8 cellular contexts compared by ENCODE assay signal in genomic region chr1:25543106-25543424, GRCh38. TPM values are rescaled to one million over a fixed set of nuclear protein-coding genes. Genes with fewer than 3 reads are reported as not detected.
DNase-seq lines count a peak whose midpoint lies in the region; ATAC-seq and TF ChIP-seq lines count a peak whose summit lies in the region.

No MANE protein-coding gene starts in this region.

- H3K9me3 ChIP-seq in CD4-positive, CD25-positive, alpha-beta regulatory T cell (ENCODE audit: control insufficient read depth in 2 of 2, low read length in 2 of 2), result no peaks in the 10 kb centered on the region
- H3K9me3 ChIP-seq in OCI-LY7 (ENCODE audit: low read length) (no peaks in the 10 kb centered on the region), endodermal cell (ENCODE audit: control insufficient read depth, low read length) (no peaks in the 10 kb centered on the region), ovary (no peaks in the 10 kb centered on the region)

- intact Hi-C loops in OCI-LY7 (cut with micrococcal nuclease; ENCODE audit: unreplicated experiment), result no loop called here
- intact Hi-C loops in ovary (cut with DNase I), result loop anchor here in 1 of 4 donors (10.0 kb wide), 1 partner anchor 298 kb away; the partner anchor contains the start of gene RSRP1

- no peaks in the 10 kb centered on the region for H3K27me3 ChIP-seq in CD4-positive, CD25-positive, alpha-beta regulatory T cell (ENCODE audit: control insufficient read depth, insufficient read depth, low read length)
- H3K27me3 ChIP-seq in endodermal cell (ENCODE audit: control insufficient read depth, insufficient read depth, low read length, poor library complexity, severe bottlenecking) (no peaks in the 10 kb centered on the region), ovary (no peaks in the 10 kb centered on the region)

- TF ChIP-seq EP300 in ovary (IDR thresholded peaks at IDR 0.05), result no peak

- peaks cover 40% of the 10 kb centered on the region for H3K4me1 ChIP-seq in CD4-positive, CD25-positive, alpha-beta regulatory T cell (ENCODE audit: control insufficient read depth, insufficient read depth, low read length, poor library complexity, severe bottlenecking)
- H3K4me1 ChIP-seq in OCI-LY7 (ENCODE audit: insufficient read depth, low read length, poor library complexity, severe bottlenecking) (peaks cover 31% of the 10 kb centered on the region), endodermal cell (ENCODE audit: control insufficient read depth, insufficient read depth, low read length) (no peaks in the 10 kb centered on the region), ovary (ENCODE audit: insufficient read depth) (peaks cover 7% of the 10 kb centered on the region)

- peak overlapping the region; percentile 26 to 81 (median 76) for H3K27ac Mint-ChIP-seq in CD4-positive, CD25-positive, alpha-beta regulatory T cell
- H3K27ac Mint-ChIP-seq in endodermal cell, result no peak overlapping the region

- H3K4me1 Mint-ChIP-seq in CD4-positive, CD25-positive, alpha-beta regulatory T cell, result peaks cover 4 to 43% (median 20%) of the 10 kb centered on the region in 4 donors
- H3K4me1 Mint-ChIP-seq in endodermal cell, result peaks cover 5% of the 10 kb centered on the region

- 35 to 57% methylated on average over 1 to 7 of the region's 7 CpGs for WGBS in endodermal cell (ENCODE audit: insufficient coverage in 1 of 2, insufficient read length in 1 of 2), 2 experiments
- 19 to 32% (median 23%) methylated on average over 4 to 7 of the region's 7 CpGs for WGBS in ovary, 3 donors

- H3K79me2 ChIP-seq in OCI-LY7 (ENCODE audit: insufficient read depth, low read depth, low read length), result peaks cover 7% of the 10 kb centered on the region; the same call in 1 of the 2 replicates

- H2AFZ ChIP-seq in OCI-LY7 (ENCODE audit: low read length), result no peak overlapping the region

- POLR2A ChIA-PET in OCI-LY7 (lab: Charles Lee), result interaction anchor here (1.3 to 1.5 kb wide), 2 partner anchors 11 to 22 kb away, joined by 4 read pairs; no protein-coding TSS in a partner anchor

- H3K27me3 Mint-ChIP-seq in CD4-positive, CD25-positive, alpha-beta regulatory T cell, result no peaks in the 10 kb centered on the region
- H3K27me3 Mint-ChIP-seq in endodermal cell (ENCODE audit: insufficient read depth), result peaks cover 5% of the 10 kb centered on the region

- H3K4me2 ChIP-seq in OCI-LY7 (ENCODE audit: low read length), result peak overlapping the region; percentile 49; the same call in 1 of the 2 replicates

- peak overlapping the region; percentile 84 to 91 (median 86) for H3K4me3 Mint-ChIP-seq in CD4-positive, CD25-positive, alpha-beta regulatory T cell
- peak overlapping the region; percentile 62 for H3K4me3 Mint-ChIP-seq in endodermal cell

- H3K9me3 Mint-ChIP-seq in CD4-positive, CD25-positive, alpha-beta regulatory T cell, result peaks cover 0 to 2% (median 0%) of the 10 kb centered on the region in 7 donors
- no peaks in the 10 kb centered on the region for H3K9me3 Mint-ChIP-seq in endodermal cell

- TF ChIP-seq POLR2A in ovary (IDR thresholded peaks at IDR 0.05), result no peak

- no peaks in the 10 kb centered on the region for H4K20me1 ChIP-seq in OCI-LY7 (ENCODE audit: insufficient read depth, low read length)

- peak overlapping the region; percentile 51 for H3K27ac ChIP-seq in CD4-positive, CD25-positive, alpha-beta regulatory T cell (ENCODE audit: insufficient read depth, low read length, poor library complexity, severe bottlenecking)
- H3K27ac ChIP-seq in OCI-LY7 (ENCODE audit: low read depth, low read length, poor library complexity, severe bottlenecking), result no peak overlapping the region
- no peak overlapping the region for H3K27ac ChIP-seq in endodermal cell (ENCODE audit: low read depth, low read length)
- H3K27ac ChIP-seq in ovary, result peak overlapping the region; percentile 23 to 81

- no peak for ATAC-seq in CD4-positive, CD25-positive, alpha-beta regulatory T cell (ENCODE audit: low read depth in 2 of 2)

- H3K36me3 ChIP-seq in CD4-positive, CD25-positive, alpha-beta regulatory T cell (ENCODE audit: control insufficient read depth, insufficient read depth, low read length), result no peaks in the 10 kb centered on the region
- H3K36me3 ChIP-seq in OCI-LY7 (ENCODE audit: insufficient read depth, low read length), result no peaks in the 10 kb centered on the region
- no peaks in the 10 kb centered on the region for H3K36me3 ChIP-seq in endodermal cell (ENCODE audit: control insufficient read depth, insufficient read depth, low read length)
- H3K36me3 ChIP-seq in ovary, result no peaks in the 10 kb centered on the region

- H3K4me3 ChIP-seq in CD4-positive, CD25-positive, alpha-beta regulatory T cell (ENCODE audit: low read depth, low read length), result no peak overlapping the region
- peak overlapping the region; percentile 84 for H3K4me3 ChIP-seq in OCI-LY7 (ENCODE audit: low read depth, low read length, poor library complexity, severe bottlenecking)
- peak overlapping the region; percentile 40 for H3K4me3 ChIP-seq in endodermal cell (ENCODE audit: low read length)
- H3K4me3 ChIP-seq in ovary, result peak overlapping the region; percentile 69

- no peaks in the 10 kb centered on the region for H3K9me2 ChIP-seq in OCI-LY7 (ENCODE audit: insufficient read depth, low read length)

- TF ChIP-seq CTCF in OCI-LY7 (conservative IDR thresholded peaks at IDR 0.05; ENCODE audit: low read length), result no peak
- TF ChIP-seq CTCF in endodermal cell (conservative IDR thresholded peaks at IDR 0.05), result no peak
- TF ChIP-seq CTCF in ovary (IDR thresholded peaks at IDR 0.05), result no peak

- H3K9ac ChIP-seq in endodermal cell (ENCODE audit: extremely low read depth, low read length, poor library complexity, severe bottlenecking), result no peak overlapping the region

- BruUV-seq in OCI-LY7 (replicated peaks; lab: Mats Ljungman, UMichigan), result no TSS peak

- H3K36me3 Mint-ChIP-seq in CD4-positive, CD25-positive, alpha-beta regulatory T cell, result peaks cover 4% of the 10 kb centered on the region
- H3K36me3 Mint-ChIP-seq in endodermal cell (ENCODE audit: low read depth), result no peaks in the 10 kb centered on the region

- CTCF ChIA-PET in OCI-LY7 (lab: Charles Lee; ENCODE audit: unreplicated experiment), result no interaction called here

- DNase-seq in CD4-positive, CD25-positive, alpha-beta regulatory T cell, result no peak
- DNase-seq in OCI-LY7 (ENCODE audit: low spot score) (no peak), endodermal cell (no peak), ovary (no peak), NCI-H1694 treated with DMSO at 0.1 percent for 48 hours (lab: John Stamatoyannopoulos, UW) (no peak), epidermal melanocyte (ENCODE audit: insufficient read length, low spot score) (no peak), SIG-M5 (lab: John Stamatoyannopoulos, UW) (no peak), NCI-H774 (lab: John Stamatoyannopoulos, UW) (no peak)

RNA-seq across cellular contexts. Expression of gene LDLRAP1, which starts 0.3 kb away (rescaled TPM):
- total RNA-seq in CD4-positive, CD25-positive, alpha-beta regulatory T cell, result 98.7 TPM
- polyA plus RNA-seq in CD4-positive, CD25-positive, alpha-beta regulatory T cell, result 100 to 1,000 TPM; 170 to 326 (median 258) TPM
- total RNA-seq in OCI-LY7 (2014; rRNA removed; shearing (Covaris generic)), result 12.6 and 14.9 TPM in 2 replicates
- total RNA-seq in OCI-LY7 (2022) (30.3 and 36.2 TPM in 2 replicates), endodermal cell (10 to 100 TPM; 13.9 to 14.5 TPM), ovary (10 to 100 TPM in 6 of 7 donors, 1 to 10 TPM in 1; 9.3 to 17.4 (median 13.7) TPM)
- 9.4 TPM for polyA plus RNA-seq in endodermal cell (2013, experiment 1 of 2)
- 8.9 TPM for polyA plus RNA-seq in endodermal cell (2013, experiment 2 of 2)
- 10 to 100 TPM in 1 of 2 donors, 1 to 10 TPM in 1; 9.1 to 12.2 TPM for polyA plus RNA-seq in ovary

Comparison
In these comparisons a context has a peak if more than half of its experiments do, and no peak if none do; other contexts are left out.
1. H3K27ac ChIP-seq: peak in CD4-positive, CD25-positive, alpha-beta regulatory T cell (single experiment) and ovary (2 of 2); none in OCI-LY7 (single experiment) and endodermal cell (single experiment).